ENCODE assay signal across 8 cellular contexts in the genomic region with DNA sequence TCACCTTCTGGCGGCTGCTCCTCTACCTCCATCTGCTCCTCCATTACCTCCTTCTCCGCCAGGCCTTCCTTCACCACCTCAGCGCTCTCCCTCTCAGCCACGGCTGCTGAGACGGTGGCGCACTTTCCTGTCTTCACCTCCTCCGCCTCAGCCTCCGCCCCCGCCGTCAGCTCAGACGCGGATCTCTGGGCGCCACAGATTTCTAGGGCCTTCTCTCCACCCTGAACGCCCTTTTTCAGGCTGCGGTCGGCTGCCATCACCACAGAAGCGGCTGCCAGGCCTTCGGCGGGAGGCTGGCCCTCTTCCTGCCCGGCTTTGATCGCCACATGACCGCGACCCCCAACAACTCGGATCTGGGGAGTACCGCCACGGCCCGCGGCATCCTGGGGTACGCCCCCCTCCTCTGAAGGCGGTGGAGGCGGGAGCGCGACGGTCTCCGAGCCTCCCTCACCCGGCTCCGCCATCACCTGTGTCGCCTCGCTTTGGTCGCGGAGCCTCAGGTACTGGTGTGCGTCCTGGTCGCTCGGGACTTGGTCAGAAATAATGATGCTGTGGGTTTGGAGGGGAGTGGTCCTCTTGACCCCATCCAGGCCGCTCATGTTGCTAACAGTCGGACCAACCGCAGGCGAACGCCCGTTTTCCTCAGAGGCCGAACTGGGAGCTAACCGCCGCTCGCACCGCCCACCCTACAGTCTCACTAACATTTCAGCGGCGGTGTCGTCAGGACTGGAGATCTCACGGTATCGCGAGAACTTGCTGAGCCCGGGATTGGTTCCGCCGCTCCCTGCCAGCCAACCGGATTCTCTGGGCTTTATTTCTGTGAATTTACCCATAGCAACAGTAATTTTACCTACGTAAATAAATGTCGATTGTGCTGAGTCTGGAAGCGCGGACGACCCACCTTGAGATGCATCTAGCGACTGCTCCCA. TPM values are rescaled to one million over a fixed set of nuclear protein-coding genes. Genes with fewer than 3 reads are reported as not detected.
DNase-seq lines count a peak whose midpoint lies in the region; ATAC-seq and TF ChIP-seq lines count a peak whose summit lies in the region.

TSPYL1 (minus strand) TSS at position 699 of the 929 bp plus-strand sequence; CDS start at position 599, 100 bp downstream.

- H3K4me3 Mint-ChIP-seq in dendritic cell treated with granulocyte-macrophage colony-stimulating factor and Interleukin-4, amounts not matched to agents 40 ng/mL and 50 ng/mL, for 4 days = peak within 1 kb of the TSS; percentile 91

- peak within 1 kb of the TSS; percentile 91 for H3K27ac Mint-ChIP-seq in dendritic cell treated with granulocyte-macrophage colony-stimulating factor and Interleukin-4, amounts not matched to agents 40 ng/mL and 50 ng/mL, for 4 days

- intact Hi-C loops in dendritic cell treated with granulocyte-macrophage colony-stimulating factor and Interleukin-4, amounts not matched to agents 40 ng/mL and 50 ng/mL, for 4 days (cut with micrococcal nuclease) = loop anchor here (2.0 to 5.0 kb wide), 2 partner anchors 128 to 291 kb away; partner anchors contain the start of gene RWDD1

- DNase-seq in NCI-H748 treated with DMSO at 0.1 percent for 48 hours (lab: John Stamatoyannopoulos, UW) = peak; percentile 97
- DNase-seq in activated CD4-positive, alpha-beta T cell treated with anti-CD3 and anti-CD28 coated beads, Interleukin-2, amount 50 U/mL, for 24 hours (ENCODE audit: low read depth in 1 of 2, low spot score in 1 of 2) = peak; percentile 80 to 93
- peak; percentile 96 for DNase-seq in left lobe of liver (ENCODE audit: low spot score)
- peak; percentile 93 for DNase-seq in stimulated activated CD4-positive, alpha-beta T cell treated with anti-CD3 and anti-CD28 coated beads, Interleukin-2, amount 100 ng/mL, for 4 hours (ENCODE audit: low read depth)

- H3K4me1 Mint-ChIP-seq in dendritic cell treated with granulocyte-macrophage colony-stimulating factor and Interleukin-4, amounts not matched to agents 40 ng/mL and 50 ng/mL, for 4 days (ENCODE audit: low read depth) = peaks cover 48% of the 10 kb centered on the region

- TF ChIP-seq CTCF in C4-2B (conservative IDR thresholded peaks at IDR 0.05) = peak; percentile 9; the same call in 1 of the 2 replicates

- ATAC-seq in GM19372 (IDR thresholded peaks at IDR 0.05; ENCODE audit: low read depth, unreplicated experiment) (peak; percentile 91), HG03558 (IDR thresholded peaks at IDR 0.05; ENCODE audit: extremely low read depth, unreplicated experiment) (peak; percentile 88), left lobe of liver (peak; percentile 93)

- no peaks in the 10 kb centered on the region for H3K9me3 Mint-ChIP-seq in dendritic cell treated with granulocyte-macrophage colony-stimulating factor and Interleukin-4, amounts not matched to agents 40 ng/mL and 50 ng/mL, for 4 days

- H3K27me3 Mint-ChIP-seq in dendritic cell treated with granulocyte-macrophage colony-stimulating factor and Interleukin-4, amounts not matched to agents 40 ng/mL and 50 ng/mL, for 4 days = no peaks in the 10 kb centered on the region

- H3K36me3 Mint-ChIP-seq in dendritic cell treated with granulocyte-macrophage colony-stimulating factor and Interleukin-4, amounts not matched to agents 40 ng/mL and 50 ng/mL, for 4 days (ENCODE audit: low read depth) = peaks cover 39% of the 10 kb centered on the region

- H3K27ac ChIP-seq in C4-2B = peak within 1 kb of the TSS; percentile 95

RNA-seq across cellular contexts. Expression of gene TSPYL1, which starts in this region (rescaled TPM):
- 52.7 TPM for total RNA-seq in left lobe of liver

Comparison
In these comparisons a context has a peak if more than half of its experiments do, and no peak if none do; other contexts are left out.
1. Peak in every context shown above with its lines: DNase-seq, ATAC-seq and H3K27ac ChIP-seq.